ENCODE assay signal across 7 cellular contexts in the genomic region with DNA sequence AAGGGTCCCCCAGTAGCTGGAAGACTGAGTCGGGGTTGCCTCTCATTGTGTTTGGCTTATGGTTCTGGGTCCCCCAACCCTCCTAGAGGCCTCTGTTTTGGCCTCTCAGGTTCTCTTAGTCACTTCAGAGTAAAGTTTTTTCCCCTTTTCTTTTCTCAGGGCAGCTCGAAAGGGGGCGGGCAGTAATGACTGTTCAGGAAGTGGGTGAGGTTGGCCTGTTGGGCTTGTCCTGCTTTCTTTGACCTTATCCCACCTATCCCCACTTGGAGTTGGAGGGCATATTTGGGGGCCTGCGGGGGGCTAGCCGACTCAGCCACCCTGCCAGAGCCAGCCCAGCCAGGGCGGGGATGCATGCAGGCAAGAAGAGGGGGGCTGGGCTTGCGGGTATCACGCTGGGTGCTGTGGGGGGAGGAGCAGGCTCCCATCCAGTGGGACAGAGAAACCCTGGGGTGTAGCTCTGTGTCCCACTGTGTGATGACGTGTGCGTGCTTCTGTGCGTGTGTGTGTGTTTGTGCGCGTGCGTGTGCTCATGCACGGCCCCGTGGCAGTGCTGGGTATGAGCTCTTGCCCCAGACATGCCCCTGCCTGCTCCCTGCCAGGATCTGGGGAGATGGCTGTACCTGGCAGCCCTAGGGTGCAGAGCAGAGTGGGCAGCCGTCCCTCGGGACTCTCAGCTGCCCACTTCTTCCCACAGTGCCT. TPM values are rescaled to one million over a fixed set of nuclear protein-coding genes. Genes with fewer than 3 reads are reported as not detected.
DNase-seq lines count a peak whose midpoint lies in the region; ATAC-seq and TF ChIP-seq lines count a peak whose summit lies in the region.

No MANE protein-coding gene starts in this region.

- CTCF ChIA-PET in Panc1 (lab: Charles Lee) = no interaction called here

- WGBS in heart left ventricle, 4 donors = 12 to 17% (median 14%) methylated on average over 7 to 18 of the region's 18 CpGs

- POLR2A ChIA-PET in Panc1 (lab: Charles Lee) = interaction anchor here (0.5 kb wide), 1 partner anchor 1265 kb away, joined by 4 read pairs; no protein-coding TSS in a partner anchor

- TF ChIP-seq POLR2A in GM18951 (IDR thresholded peaks at IDR 0.05; ENCODE audit: extremely low read depth, insufficient read depth, insufficient read length) (peak; percentile 55), heart left ventricle (IDR thresholded peaks at IDR 0.05) (no peak), gastrocnemius medialis (IDR thresholded peaks at IDR 0.05) (peak; percentile 41 to 65)

- DNase-seq in Panc1 (ENCODE audit: low read depth, low spot score) = no peak
- DNase-seq in activated naive CD4-positive, alpha-beta T cell treated with Interleukin-2 at 50 U/mL for 16 hours = peak; percentile 69
- DNase-seq in heart left ventricle = peak in 3 of 5 donors; percentile 54 to 76 (median 60)
- peak in 1 of 2 donors; percentile 78 for DNase-seq in gastrocnemius medialis
- DNase-seq in putamen (ENCODE audit: low spot score) = no peak

- no peaks in the 10 kb centered on the region for H3K9me3 ChIP-seq in Panc1 (ENCODE audit: control insufficient read depth, insufficient read depth, low read depth, low read length)
- H3K9me3 ChIP-seq in heart left ventricle = no peaks in the 10 kb centered on the region
- H3K9me3 ChIP-seq in gastrocnemius medialis = no peaks in the 10 kb centered on the region

- no TSS peak for BruUV-seq in Panc1 (replicated peaks; lab: Mats Ljungman, UMichigan)

- H3K4me3 ChIP-seq in Panc1 (ENCODE audit: low read depth in 2 of 2, low read length in 2 of 2) (peak overlapping the region; percentile 69 to 72), heart left ventricle (peak overlapping the region; percentile 23 to 79 (median 66)), gastrocnemius medialis (peak overlapping the region; percentile 66 to 79 (median 68))

- ATAC-seq in Panc1 = no peak
- peak in 1 of 4 donors; percentile 1 for ATAC-seq in heart left ventricle
- ATAC-seq in gastrocnemius medialis = peak in 1 of 2 donors; percentile 2
- ATAC-seq in GM21390 (IDR thresholded peaks at IDR 0.05; ENCODE audit: unreplicated experiment) = no peak

- peaks cover 11% of the 10 kb centered on the region for H3K4me1 ChIP-seq in Panc1 (ENCODE audit: control insufficient read depth, insufficient read depth, low read length)
- peaks cover 8 to 51% (median 38%) of the 10 kb centered on the region in 12 donors for H3K4me1 ChIP-seq in heart left ventricle
- H3K4me1 ChIP-seq in gastrocnemius medialis = peaks cover 35 to 40% of the 10 kb centered on the region in 2 donors

- TF ChIP-seq CTCF in Panc1 (IDR thresholded peaks at IDR 0.05) (no peak), heart left ventricle (IDR thresholded peaks at IDR 0.05) (no peak), gastrocnemius medialis (IDR thresholded peaks at IDR 0.05 in 4 of 5, conservative IDR thresholded peaks at IDR 0.05 in 1 of 5) (no peak)

- H3K27ac ChIP-seq in Panc1 (ENCODE audit: low read length) = peak overlapping the region; percentile 65
- H3K27ac ChIP-seq in heart left ventricle = peak overlapping the region; percentile 74 to 98 (median 90)
- peak overlapping the region; percentile 93 to 96 (median 96) for H3K27ac ChIP-seq in gastrocnemius medialis

- in situ Hi-C loops in GM18951 (cut with MboI; ENCODE audit: low sequenced_read_pairs, unreplicated experiment) = no loop called here
- in situ Hi-C loops in Panc1 (cut with HindIII; ENCODE audit: low pct_unique_long_range_greater_than_20kb, low sequenced_read_pairs) = no loop called here
- in situ Hi-C loops in gastrocnemius medialis (cut with MboI; ENCODE audit: low sequenced_read_pairs in 4 of 4) = no loop called here

- H3K27me3 ChIP-seq in Panc1 (ENCODE audit: control insufficient read depth, insufficient read depth, low read length) = no peaks in the 10 kb centered on the region
- no peaks in the 10 kb centered on the region for H3K27me3 ChIP-seq in heart left ventricle
- no peaks in the 10 kb centered on the region for H3K27me3 ChIP-seq in gastrocnemius medialis

- intact Hi-C loops in Panc1 (cut with micrococcal nuclease; ENCODE audit: unreplicated experiment) = no loop called here
- intact Hi-C loops in heart left ventricle (cut with DNase I) = no loop called here
- intact Hi-C loops in gastrocnemius medialis (cut with DNase I; ENCODE audit: low total_unique reads) = no loop called here

- H3K36me3 ChIP-seq in Panc1 (ENCODE audit: control insufficient read depth, insufficient read depth, low read length) (no peaks in the 10 kb centered on the region), heart left ventricle (peaks cover 0 to 39% (median 29%) of the 10 kb centered on the region in 9 donors), gastrocnemius medialis (peaks cover 0 to 33% of the 10 kb centered on the region in 2 donors)

RNA-seq across cellular contexts. Expression of gene CIC, which starts 1.4 kb away (rescaled TPM):
- total RNA-seq in Panc1 (2021; ENCODE audit: unreplicated experiment) = 67.4 TPM
- polyA plus RNA-seq in Panc1 (2012; ENCODE audit: insufficient read length) = 49.9 TPM
- 10 to 100 TPM; 25.5 to 54.8 (median 35.8) TPM for total RNA-seq in heart left ventricle
- 10 to 100 TPM; 27.1 to 27.5 TPM for polyA plus RNA-seq in heart left ventricle
- 10 to 100 TPM; 15.2 to 52.2 (median 41.5) TPM for total RNA-seq in gastrocnemius medialis

RNA-seq across cellular contexts. Expression of gene ERF, which starts 15.6 kb away (rescaled TPM):
- total RNA-seq in Panc1 (2021; ENCODE audit: unreplicated experiment) (85.7 TPM), heart left ventricle (10 to 100 TPM; 26.1 to 49.7 (median 35.5) TPM), gastrocnemius medialis (10 to 100 TPM; 14.0 to 26.7 (median 14.8) TPM)
- polyA plus RNA-seq in Panc1 (2012; ENCODE audit: insufficient read length) = 70.6 TPM
- 10 to 100 TPM; 31.9 to 45.4 TPM for polyA plus RNA-seq in heart left ventricle

RNA-seq across cellular contexts. Expression of gene GSK3A, which starts 28.1 kb away (rescaled TPM):
- total RNA-seq in Panc1 (2021; ENCODE audit: unreplicated experiment) (46.0 TPM), heart left ventricle (10 to 100 TPM; 22.5 to 46.9 (median 36.8) TPM), gastrocnemius medialis (10 to 100 TPM; 24.2 to 48.0 (median 40.1) TPM)
- polyA plus RNA-seq in Panc1 (2012; ENCODE audit: insufficient read length) = 65.7 TPM
- polyA plus RNA-seq in heart left ventricle = 10 to 100 TPM; 51.6 to 76.5 TPM

RNA-seq across cellular contexts. Expression of gene PRR19, which starts 31.4 kb away (rescaled TPM):
- total RNA-seq in Panc1 (2021; ENCODE audit: unreplicated experiment) = 2.1 TPM
- polyA plus RNA-seq in Panc1 (2012; ENCODE audit: insufficient read length) = 2.2 TPM
- total RNA-seq in heart left ventricle = under 1 TPM in 3 of 9 donors, not detected in 6; 0.16 to 0.53 (median 0.40) TPM
- under 1 TPM in 1 of 2 donors, not detected in 1; 0.17 TPM for polyA plus RNA-seq in heart left ventricle
- total RNA-seq in gastrocnemius medialis = not detected

RNA-seq across cellular contexts. Expression of gene PAFAH1B3, which starts 31.9 kb away (rescaled TPM):
- total RNA-seq in Panc1 (2021; ENCODE audit: unreplicated experiment) = 92.2 TPM
- polyA plus RNA-seq in Panc1 (2012; ENCODE audit: insufficient read length) = 160 TPM
- total RNA-seq in heart left ventricle = 1 to 10 TPM; 1.8 to 9.4 (median 2.5) TPM
- 1 to 10 TPM; 4.9 to 9.5 TPM for polyA plus RNA-seq in heart left ventricle
- total RNA-seq in gastrocnemius medialis = 10 to 100 TPM in 1 of 4 donors, 1 to 10 TPM in 3; 1.7 to 30.7 (median 5.1) TPM

Comparison
In these comparisons a context has a peak if more than half of its experiments do, and no peak if none do; other contexts are left out.
1. POLR2A ChIP-seq: peak in GM18951 (single experiment) and gastrocnemius medialis (2 of 2); none in heart left ventricle (0 of 2).
2. DNase-seq: peak in activated naive CD4-positive, alpha-beta T cell treated with Interleukin-2 at 50 U/mL for 16 hours (single experiment) and heart left ventricle (3 of 5); none in Panc1 (single experiment) and putamen (single experiment).
3. Peak in every context shown above with its lines, with median percentiles within 50 percentile points of each other: H3K27ac ChIP-seq and H3K4me3 ChIP-seq.